18 cellular contexts compared by ENCODE assay signal in the genomic region with DNA sequence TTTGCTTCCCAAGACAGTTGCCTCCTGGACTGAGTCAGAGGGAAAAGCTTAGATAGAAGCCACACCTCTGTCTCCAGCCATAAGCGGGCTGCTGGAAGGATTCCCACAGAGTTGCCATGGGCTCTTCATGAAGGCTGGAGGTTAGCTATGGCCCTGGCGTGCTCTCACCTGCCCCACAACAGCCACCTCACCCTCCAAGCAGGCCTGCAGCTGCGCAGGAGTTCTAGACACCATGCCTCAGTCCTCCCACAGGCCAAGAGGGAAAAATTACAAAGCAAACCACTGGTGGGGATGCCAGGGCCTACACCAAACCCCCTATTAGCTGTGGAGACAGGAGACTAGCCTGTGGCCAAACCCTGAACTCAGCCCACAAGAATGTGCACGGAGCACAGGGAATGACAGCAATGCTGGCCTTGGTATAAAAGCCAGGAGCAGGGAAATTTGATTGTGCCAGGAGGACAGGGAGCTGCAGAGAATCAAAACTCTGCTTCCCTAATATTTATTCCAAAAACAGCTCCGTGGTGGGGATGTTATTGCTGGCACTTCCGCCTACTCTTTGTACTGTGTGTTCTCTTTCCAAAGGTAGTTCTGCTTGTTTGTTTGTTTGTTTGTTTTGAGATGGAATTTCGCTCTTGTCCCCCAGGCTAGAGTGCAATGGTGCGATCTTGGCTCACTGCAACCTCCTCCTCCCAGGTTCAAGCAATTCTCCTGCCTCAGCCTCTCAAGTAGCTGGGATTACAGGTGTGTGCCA.
DNase-seq lines count a peak whose midpoint lies in the region; ATAC-seq, FAIRE-seq and TF ChIP-seq lines count a peak whose summit lies in the region.
"Had no signal": no experiment of that assay in that cellular context is flagged by ENCODE, and none has a peak within 500 bp of the region (broad histone marks: within the 10 kb centered on the region; RNA-seq: fewer than 3 reads in every experiment).

No MANE protein-coding gene starts in this region.

- peaks cover 10 to 16% of the 10 kb centered on the region in 2 donors for H3K27me3 Mint-ChIP-seq in natural killer cell (ENCODE audit: low read depth in 2 of 2)
- H3K27me3 Mint-ChIP-seq: IgD-negative memory B cell had no signal

- FAIRE-seq in RCC 7860 (lab: Jason Lieb, UNC) (peak; percentile 94), frontal cortex (lab: Jason Lieb, UNC) (no peak)
- FAIRE-seq: colon, islet of Langerhans had no signal

- no peaks in the 10 kb centered on the region for H3K36me3 Mint-ChIP-seq in natural killer cell

- no peaks in the 10 kb centered on the region for H3K4me1 Mint-ChIP-seq in natural killer cell
- H3K4me1 Mint-ChIP-seq: IgD-negative memory B cell had no signal

- intact Hi-C loops in head of caudate nucleus (cut with DNase I) (no loop called here), natural killer cell (cut with micrococcal nuclease) (no loop called here)

- TF ChIP-seq CTCF in cardiac fibroblast (IDR thresholded peaks at IDR 0.05; ENCODE audit: low read depth, low read length): no peak
- TF ChIP-seq CTCF in natural killer cell (IDR thresholded peaks at IDR 0.05): no peak

- DNase-seq in EL: peak; percentile 87
- peak; percentile 97 for DNase-seq in RCC 7860 (ENCODE audit: low spot score)
- DNase-seq in cardiac fibroblast (ENCODE audit: low read depth in 2 of 2): peak; percentile 26 to 54
- peak; percentile 98 for DNase-seq in myocyte (ENCODE audit: low read depth)
- DNase-seq in head of caudate nucleus: no peak
- DNase-seq in frontal cortex (ENCODE audit: low spot score in 2 of 2): no peak
- DNase-seq in natural killer cell: no peak
- no peak for DNase-seq in Kasumi-1 (lab: John Stamatoyannopoulos, UW)
- DNase-seq: activated naive CD4-positive, alpha-beta T cell treated with anti-CD3 and anti-CD28 coated beads for 36 hours; BE2C; GDM1; NCI-H1694 treated with DMSO at 0.1 percent for 48 hours; psoas muscle; SHP77; stimulated activated CD4-positive, alpha-beta T cell treated with anti-CD3 and anti-CD28 coated beads, Interleukin-2, amount 100 ng/mL, for 48 hours had no signal

- H3K9me3 Mint-ChIP-seq in natural killer cell: no peaks in the 10 kb centered on the region
- H3K9me3 Mint-ChIP-seq: activated naive CD4-positive, alpha-beta T cell treated with anti-CD3 and anti-CD28 coated beads for 36 hours had no signal

- H3K27ac Mint-ChIP-seq in natural killer cell: no peak overlapping the region
- H3K27ac Mint-ChIP-seq: activated naive CD4-positive, alpha-beta T cell treated with anti-CD3 and anti-CD28 coated beads for 36 hours; IgD-negative memory B cell had no signal

- H3K4me3 ChIP-seq in cardiac fibroblast (replicated peaks in 1 of 2; ENCODE audit: low read depth in 2 of 2, low read length in 2 of 2): no peak overlapping the region
- H3K4me3 ChIP-seq: psoas muscle had no signal

- no peak for ATAC-seq in natural killer cell

- H3K4me3 Mint-ChIP-seq in natural killer cell: no peak overlapping the region
- H3K4me3 Mint-ChIP-seq: activated naive CD4-positive, alpha-beta T cell treated with anti-CD3 and anti-CD28 coated beads for 36 hours; IgD-negative memory B cell had no signal

Comparison
In these comparisons a context has a peak if more than half of its experiments do, and no peak if none do; other contexts are left out.
1. DNase-seq: peak in EL (single experiment), RCC 7860 (single experiment), cardiac fibroblast (2 of 2) and myocyte (single experiment); none in head of caudate nucleus (0 of 42), frontal cortex (0 of 2), natural killer cell (single experiment) and Kasumi-1 (0 of 2).